2 cellular contexts compared by ENCODE assay signal in the genomic region with DNA sequence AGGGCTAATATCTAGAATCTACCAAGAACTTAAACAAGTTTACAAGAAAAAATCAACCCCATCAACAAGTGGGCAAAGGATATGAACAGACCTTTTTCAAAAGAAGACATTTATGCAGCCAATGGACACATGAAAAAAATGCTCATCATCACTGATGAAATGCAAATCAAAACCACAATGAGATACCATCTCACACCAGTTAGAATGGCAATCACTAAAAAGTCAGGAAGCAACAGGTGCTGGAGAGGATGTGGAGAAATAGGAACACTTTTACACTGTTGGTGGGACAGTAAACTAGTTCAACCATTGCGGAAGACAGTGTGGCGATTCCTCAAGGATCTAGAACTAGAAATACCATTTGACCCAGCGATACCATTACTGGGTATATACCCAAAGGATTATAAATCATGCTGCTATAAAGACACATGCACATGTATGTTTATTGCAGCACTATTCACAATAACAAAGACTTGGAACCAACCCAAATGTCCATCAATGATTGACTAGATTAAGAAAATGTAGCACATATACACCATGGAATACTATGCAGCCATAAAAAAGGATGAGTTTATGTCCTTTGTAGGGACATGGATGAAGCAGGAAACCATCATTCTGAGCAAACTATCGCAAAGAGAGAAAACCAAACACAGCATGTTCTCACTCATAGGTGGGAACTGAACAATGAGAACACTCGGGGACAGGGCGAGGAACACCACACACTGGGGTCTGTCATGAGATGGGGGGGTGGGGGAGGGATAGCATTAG.
A peak's percentile ranks its signal among the peaks of the same experiment; 100 is the strongest.
DNase-seq lines count a peak whose midpoint lies in the region; ATAC-seq, FAIRE-seq and TF ChIP-seq lines count a peak whose summit lies in the region.
"Not testable (repeated sequence)": the region's sequence is repeated elsewhere in the genome, so short reads cannot be mapped to it uniquely, and the experiment has no call there.

No MANE protein-coding gene starts in this region.

- H2AFZ ChIP-seq in K562 (ENCODE audit: low read depth, low read length), result not testable (repeated sequence)

- H3K4me3 ChIP-seq in HEK293 (ENCODE audit: low read depth, low read length); K562: not testable (repeated sequence)

- TF ChIP-seq RAD21 in K562 (CRISPR knock-in tag; conservative IDR thresholded peaks at IDR 0.05 in 1 of 2, IDR thresholded peaks at IDR 0.05 in 1 of 2), result not testable (repeated sequence)

- not testable (repeated sequence) for H3K4me1 ChIP-seq in HEK293 (ENCODE audit: control insufficient read depth, insufficient read depth, low read length); K562 (replicated peaks in 1 of 2; ENCODE audit: control insufficient read depth in 2 of 2, insufficient read depth in 2 of 2, low read length in 2 of 2)

- not testable (repeated sequence) for BruUV-seq in K562 (replicated peaks; lab: Mats Ljungman, UMichigan)

- not testable (repeated sequence) for FAIRE-seq in K562 (lab: Jason Lieb, UNC)

- not testable (repeated sequence) for ATAC-seq in K562

- not testable (repeated sequence) for H3K9me1 ChIP-seq in K562 (ENCODE audit: control insufficient read depth, insufficient read depth, low read length)

- in situ Hi-C loops in K562 (cut with MboI), result not testable (repeated sequence)

- CTCF ChIA-PET in HEK293 (lab: Yijun Ruan, JAX); K562 (lab: Yijun Ruan, JAX; ENCODE audit: low intra/inter-chr PET ratio): not testable (repeated sequence)

- intact Hi-C loops in K562 (cut with micrococcal nuclease), result not testable (repeated sequence)

- WGBS in K562 (ENCODE audit: insufficient coverage, low coverage, missing lambda C conversion rate), result 77% methylated on average over 6 of the region's 6 CpGs

- not testable (repeated sequence) for TF ChIP-seq CTCF in HEK293 (tag by site-specific recombination; IDR thresholded peaks at IDR 0.05); K562 (IDR thresholded peaks at IDR 0.05 in 2 of 3, conservative IDR thresholded peaks at IDR 0.05 in 1 of 3; ENCODE audit: insufficient read depth in 2 of 3, low read depth in 1 of 3, low read length in 3 of 3)

- H3K9ac ChIP-seq in K562 (ENCODE audit: insufficient read depth in 1 of 2, low read depth in 2 of 2, low read length in 2 of 2), result not testable (repeated sequence)

- not testable (repeated sequence) for H3K9me3 ChIP-seq in HEK293 (ENCODE audit: control insufficient read depth, insufficient read depth, low read depth, low read length); K562 (replicated peaks; ENCODE audit: control insufficient read depth, insufficient read depth, low read depth, low read length)

- not testable (repeated sequence) for H4K20me1 ChIP-seq in K562 (replicated peaks; ENCODE audit: control insufficient read depth, insufficient read depth, low read length)

- not testable (repeated sequence) for DNase-seq in K562 (ENCODE audit: extremely low read depth in 1 of 4, low spot score in 3 of 4)

- TF ChIP-seq POLR2A in K562 (conservative IDR thresholded peaks at IDR 0.05), result not testable (repeated sequence)

- not testable (repeated sequence) for H3K27me3 ChIP-seq in K562 (ENCODE audit: control insufficient read depth in 2 of 2, insufficient read depth in 2 of 2, low read length in 2 of 2)

- H3K79me2 ChIP-seq in K562 (ENCODE audit: control insufficient read depth, insufficient read depth, low read length), result not testable (repeated sequence)

- not testable (repeated sequence) for TF ChIP-seq EP300 in K562 (IDR thresholded peaks at IDR 0.05; ENCODE audit: low read length)

- H3K4me2 ChIP-seq in K562 (ENCODE audit: insufficient read depth, low read length), result not testable (repeated sequence)

- POLR2A ChIA-PET in HEK293 (lab: Yijun Ruan, JAX); K562 (lab: Yijun Ruan, JAX): not testable (repeated sequence)

- H3K27ac ChIP-seq in HEK293 (ENCODE audit: extremely low read depth, low read depth, low read length); K562 (ENCODE audit: extremely low read depth, low read depth, low read length): not testable (repeated sequence)

- H3K36me3 ChIP-seq in HEK293 (ENCODE audit: control insufficient read depth in 2 of 2, insufficient read depth in 1 of 2, low read length in 2 of 2); K562 (ENCODE audit: control insufficient read depth, insufficient read depth, low read length): not testable (repeated sequence)

TF ChIP-seq in HEK293, 187 proteins besides CTCF, POLR2A, EP300 and RAD21:
- 0 out of 2 replicates have a peak, but pooled peaks have one; percentile 12 for TF ChIP-seq ZNF146 (tag by site-specific recombination; IDR thresholded peaks at IDR 0.05)
- TF ChIP-seq SCRT2 (tag by site-specific recombination; IDR thresholded peaks at IDR 0.05), result peak; percentile 90

TF ChIP-seq in K562, 482 proteins besides CTCF, POLR2A, EP300 and RAD21:
- peak; percentile 78 for TF ChIP-seq ZNF146 (CRISPR knock-in tag; IDR thresholded peaks at IDR 0.05; ENCODE audit: unreplicated experiment)
- peak; percentile 52; the same call in 1 of the 2 replicates for TF ChIP-seq BCOR (IDR thresholded peaks at IDR 0.05)
- TF ChIP-seq KDM1A (IDR thresholded peaks at IDR 0.05), result 0 out of 4 replicates have a peak, but pooled peaks of 1 of the 2 experiments have one; percentile 17
